25 cellular contexts compared by ENCODE assay signal in genomic region chr15:101016581-101016980, GRCh38.
DNase-seq lines count a peak whose midpoint lies in the region; ATAC-seq and TF ChIP-seq lines count a peak whose summit lies in the region.
"Had no signal": no experiment of that assay in that cellular context is flagged by ENCODE, and none has a peak within 500 bp of the region (broad histone marks: within the 10 kb centered on the region; RNA-seq: fewer than 3 reads in every experiment).

No MANE protein-coding gene starts in this region.

- H3K27ac Mint-ChIP-seq in central memory CD8-positive, alpha-beta T cell (ENCODE audit: low read depth) = peak overlapping the region; percentile 49
- peak overlapping the region; percentile 20 for H3K27ac Mint-ChIP-seq in memory B cell
- H3K27ac Mint-ChIP-seq: activated T-helper 1 cell treated with anti-CD3 and anti-CD28 coated beads, Interleukin-12 subunit alpha, Interleukin-12 subunit beta, Interleukin-2, Interleukin-4 antibody, amounts not matched to agents 30 ng/mL and 10 ng/mL and 1 ng/mL, durations not matched to agents 14 hours and 24 hours and 36 hours; brain had no signal

- no peak overlapping the region for H3K4me3 ChIP-seq in testis
- H3K4me3 ChIP-seq: gastroesophageal sphincter, hepatocyte, psoas muscle, upper lobe of right lung had no signal

- H3K27me3 Mint-ChIP-seq in central memory CD8-positive, alpha-beta T cell = peaks cover 16% of the 10 kb centered on the region
- no peaks in the 10 kb centered on the region for H3K27me3 Mint-ChIP-seq in memory B cell
- H3K27me3 Mint-ChIP-seq: stimulated activated naive B cell treated with anti-CD40 and anti-IgM and Interleukin-4, amounts not matched to agents 10 μg/mL and 1 μg/mL and 100 μg/mL, for 72 hours had no signal

- ATAC-seq in central memory CD8-positive, alpha-beta T cell (replicated peaks; ENCODE audit: extremely low read depth, poor library complexity, severe bottlenecking) = no peak
- ATAC-seq in memory B cell (ENCODE audit: low read depth) (no peak), HG03025 (IDR thresholded peaks at IDR 0.05; ENCODE audit: low FRiP score, unreplicated experiment) (no peak), foreskin keratinocyte (no peak)
- ATAC-seq: gastroesophageal sphincter; left colon; psoas muscle; stimulated activated naive B cell treated with anti-CD40 and anti-IgM and Interleukin-4, amounts not matched to agents 10 μg/mL and 1 μg/mL and 100 μg/mL, for 72 hours; upper lobe of right lung had no signal

- no peak overlapping the region for H3K4me3 Mint-ChIP-seq in central memory CD8-positive, alpha-beta T cell
- no peak overlapping the region for H3K4me3 Mint-ChIP-seq in memory B cell
- H3K4me3 Mint-ChIP-seq: activated T-helper 1 cell treated with anti-CD3 and anti-CD28 coated beads, Interleukin-12 subunit alpha, Interleukin-12 subunit beta, Interleukin-2, Interleukin-4 antibody, amounts not matched to agents 30 ng/mL and 10 ng/mL and 1 ng/mL, durations not matched to agents 14 hours and 24 hours and 36 hours; brain; stimulated activated naive B cell treated with anti-CD40 and anti-IgM and Interleukin-4, amounts not matched to agents 10 μg/mL and 1 μg/mL and 100 μg/mL, for 72 hours had no signal

- 82 to 90% methylated on average over 6 to 7 of the region's 7 CpGs for WGBS in testis, 2 donors

- DNase-seq in activated T-cell treated with anti-CD3 and anti-CD28 coated beads, Interleukin-2, amount 50 U/mL, for 48 hours = peak; percentile 12
- DNase-seq in activated T-cell treated with anti-CD3 and anti-CD28 coated beads for 4 hours (no peak), memory B cell (ENCODE audit: low spot score in 2 of 2) (no peak), testis (peak; percentile 12), foreskin keratinocyte (no peak)
- no peak for DNase-seq in central memory CD8-positive, alpha-beta T cell (ENCODE audit: low spot score in 2 of 2)
- no peak for DNase-seq in activated effector memory CD4-positive, alpha-beta T cell treated with Interleukin-2 at 50 U/mL for 16 hours
- DNase-seq: activated CD4-positive, alpha-beta T cell treated with anti-CD3 and anti-CD28 coated beads for 4 hours; activated naive CD4-positive, alpha-beta T cell treated with anti-CD3 and anti-CD28 coated beads, Interleukin-2, amount 50 U/mL, for 16 hours; DND-41; left colon; NCI-H1105; NCI-H1930; NCI-H510A treated with DMSO at 0.1 percent for 48 hours; psoas muscle; stimulated activated naive B cell treated with anti-CD40 and anti-IgM and Interleukin-4, amounts not matched to agents 10 μg/mL and 1 μg/mL and 100 μg/mL, for 72 hours; substantia nigra; T1000; upper lobe of right lung had no signal

- no peak for TF ChIP-seq POLR2A in testis (IDR thresholded peaks at IDR 0.05)

- no peak overlapping the region for H3K27ac ChIP-seq in testis
- no peak overlapping the region for H3K27ac ChIP-seq in foreskin keratinocyte
- H3K27ac ChIP-seq: gastroesophageal sphincter, hepatocyte, psoas muscle, upper lobe of right lung, WERI-Rb-1 had no signal

- H3K9me3 ChIP-seq in testis = no peaks in the 10 kb centered on the region
- H3K9me3 ChIP-seq: gastroesophageal sphincter, psoas muscle, upper lobe of right lung had no signal

- no peaks in the 10 kb centered on the region for H3K36me3 ChIP-seq in testis (ENCODE audit: low read depth, missing control alignments)
- H3K36me3 ChIP-seq: WERI-Rb-1 had no signal

- no peaks in the 10 kb centered on the region for H3K9me3 Mint-ChIP-seq in central memory CD8-positive, alpha-beta T cell
- no peaks in the 10 kb centered on the region for H3K9me3 Mint-ChIP-seq in memory B cell
- H3K9me3 Mint-ChIP-seq: activated T-helper 1 cell treated with anti-CD3 and anti-CD28 coated beads, Interleukin-12 subunit alpha, Interleukin-12 subunit beta, Interleukin-2, Interleukin-4 antibody, amounts not matched to agents 30 ng/mL and 10 ng/mL and 1 ng/mL, durations not matched to agents 14 hours and 24 hours and 36 hours; stimulated activated naive B cell treated with anti-CD40 and anti-IgM and Interleukin-4, amounts not matched to agents 10 μg/mL and 1 μg/mL and 100 μg/mL, for 72 hours had no signal

- intact Hi-C loops in testis (cut with DNase I; ENCODE audit: low total_unique reads) = loop anchor here (5.0 to 10.0 kb wide), 2 partner anchors 68 to 236 kb away; partner anchors contain the start of gene CHSY1

- H3K4me1 ChIP-seq in testis (peaks cover 27% of the 10 kb centered on the region), foreskin keratinocyte (no peaks in the 10 kb centered on the region)
- H3K4me1 ChIP-seq: psoas muscle had no signal

- TF ChIP-seq CTCF in testis (IDR thresholded peaks at IDR 0.05) = no peak
- TF ChIP-seq CTCF in foreskin keratinocyte (conservative IDR thresholded peaks at IDR 0.05) = no peak

- H3K36me3 Mint-ChIP-seq in central memory CD8-positive, alpha-beta T cell (ENCODE audit: insufficient read depth) = peaks cover 3% of the 10 kb centered on the region
- H3K36me3 Mint-ChIP-seq in memory B cell = peaks cover 9% of the 10 kb centered on the region
- H3K36me3 Mint-ChIP-seq: brain had no signal

- H3K27me3 ChIP-seq in testis = no peaks in the 10 kb centered on the region
- no peaks in the 10 kb centered on the region for H3K27me3 ChIP-seq in foreskin keratinocyte
- H3K27me3 ChIP-seq: hepatocyte, upper lobe of right lung had no signal

- no peaks in the 10 kb centered on the region for H3K4me1 Mint-ChIP-seq in central memory CD8-positive, alpha-beta T cell
- H3K4me1 Mint-ChIP-seq in memory B cell = no peaks in the 10 kb centered on the region

Comparison
In these comparisons a context has a peak if more than half of its experiments do, and no peak if none do; other contexts are left out.
1. DNase-seq: peak in activated T-cell treated with anti-CD3 and anti-CD28 coated beads, Interleukin-2, amount 50 U/mL, for 48 hours (2 of 2) and testis (single experiment); none in activated T-cell treated with anti-CD3 and anti-CD28 coated beads for 4 hours (single experiment), central memory CD8-positive, alpha-beta T cell (0 of 2), memory B cell (0 of 2), activated effector memory CD4-positive, alpha-beta T cell treated with Interleukin-2 at 50 U/mL for 16 hours (single experiment) and foreskin keratinocyte (0 of 2).